Comparison of ENCODE assay signal across 19 cellular contexts in genomic region chr20:7362601-7363000, GRCh38.
"Had no signal": no experiment of that assay in that cellular context is flagged by ENCODE, and none has a peak within 500 bp of the region (broad histone marks: within the 10 kb centered on the region; RNA-seq: fewer than 3 reads in every experiment).

No MANE protein-coding gene starts in this region.

- H3K36me3 Mint-ChIP-seq: activated naive CD8-positive, alpha-beta T cell; brain; naive B cell had no signal

- H3K27me3 ChIP-seq: esophagus squamous epithelium, hepatocyte, pancreas had no signal

- H3K4me3 ChIP-seq: coronary artery, esophagus squamous epithelium, hepatocyte, pancreas, thoracic aorta had no signal

- H3K4me1 Mint-ChIP-seq: central memory CD8-positive, alpha-beta T cell; naive B cell had no signal

- H3K9me3 ChIP-seq: esophagus squamous epithelium, pancreas, thoracic aorta had no signal

- DNase-seq: activated CD4-positive, alpha-beta T cell treated with anti-CD3 and anti-CD28 coated beads for 4 hours; activated CD8-positive, alpha-beta memory T cell treated with anti-CD3 and anti-CD28 coated beads, Interleukin-2, amount 50 U/mL, for 48 hours; activated gamma-delta T cell; activated T-cell treated with anti-CD3 and anti-CD28 coated beads, Interleukin-2, amount 50 U/mL, for 72 hours; amniotic stem cell; effector CD4-positive, alpha-beta T cell; esophagus squamous epithelium; islet precursor cell; mammary epithelial cell; naive B cell; pancreas; stimulated activated CD4-positive, alpha-beta T cell treated with anti-CD3 and anti-CD28 coated beads, Interleukin-1b, Interleukin-23, amount 100 ng/mL, for 48 hours had no signal

- H3K36me3 ChIP-seq: esophagus squamous epithelium, pancreas, thoracic aorta had no signal

- H2AFZ ChIP-seq: hepatocyte had no signal

- H3K27ac ChIP-seq: coronary artery, esophagus squamous epithelium, hepatocyte, pancreas, thoracic aorta had no signal

- H3K79me2 ChIP-seq: hepatocyte had no signal

- H3K27ac Mint-ChIP-seq: activated naive CD8-positive, alpha-beta T cell; activated T-cell treated with anti-CD3 and anti-CD28 coated beads, Interleukin-2, amount 50 U/mL, for 72 hours; brain; naive B cell; WTC11 had no signal

- H3K27me3 Mint-ChIP-seq: activated naive CD8-positive, alpha-beta T cell; central memory CD8-positive, alpha-beta T cell; naive B cell had no signal

- H3K4me1 ChIP-seq: esophagus squamous epithelium, pancreas had no signal

- ATAC-seq: activated T-cell treated with anti-CD3 and anti-CD28 coated beads, Interleukin-2, amount 50 U/mL, for 72 hours; pancreas; WTC11 had no signal

- H3K4me3 Mint-ChIP-seq: activated naive CD8-positive, alpha-beta T cell; activated T-cell treated with anti-CD3 and anti-CD28 coated beads, Interleukin-2, amount 50 U/mL, for 72 hours; brain; central memory CD8-positive, alpha-beta T cell; naive B cell; WTC11 had no signal

- H3K4me2 ChIP-seq: hepatocyte had no signal
